Comparison of ENCODE assay signal across 8 cellular contexts in genomic region chr4:56434599-56435000, GRCh38. TPM values are rescaled to one million over a fixed set of nuclear protein-coding genes. Genes with fewer than 3 reads are reported as not detected.
A peak's percentile ranks its signal among the peaks of the same experiment; 100 is the strongest.
DNase-seq lines count a peak whose midpoint lies in the region; ATAC-seq and TF ChIP-seq lines count a peak whose summit lies in the region.

No MANE protein-coding gene starts in this region.

- H3K4me3 Mint-ChIP-seq in T-helper 17 cell = peak overlapping the region; percentile 98

- no peaks in the 10 kb centered on the region for H3K36me3 ChIP-seq in psoas muscle (ENCODE audit: insufficient read depth in 1 of 2, low read depth in 1 of 2)

- intact Hi-C loops in psoas muscle (cut with DNase I) = no loop called here

- no peak for TF ChIP-seq CTCF in psoas muscle (IDR thresholded peaks at IDR 0.05)

- H3K27me3 Mint-ChIP-seq in T-helper 17 cell = no peaks in the 10 kb centered on the region

- H3K9me3 ChIP-seq in T-helper 17 cell (ENCODE audit: control insufficient read depth, low read length, poor library complexity, severe bottlenecking) (no peaks in the 10 kb centered on the region), psoas muscle (no peaks in the 10 kb centered on the region)

- peaks cover 30% of the 10 kb centered on the region for H3K4me1 Mint-ChIP-seq in T-helper 17 cell

- H3K27ac Mint-ChIP-seq in T-helper 17 cell = no peak overlapping the region

- DNase-seq in COR-L47 (lab: John Stamatoyannopoulos, UW) (peak; percentile 71), T-helper 17 cell (no peak), fibroblast of peridontal ligament (ENCODE audit: extremely low read depth) (peak; percentile 32), psoas muscle (no peak), mucosa of gallbladder (ENCODE audit: low spot score) (no peak)
- no peak for DNase-seq in stimulated activated CD4-positive, alpha-beta T cell treated with anti-CD3 and anti-CD28 coated beads, Interleukin-2, amount 100 ng/mL, for 48 hours

- H3K4me3 ChIP-seq in psoas muscle = peak overlapping the region; percentile 85

- H3K27ac ChIP-seq in psoas muscle = peak overlapping the region; percentile 97

- WGBS in psoas muscle, 3 donors = 5 to 10% (median 5%) methylated on average over 9 of the region's 9 CpGs

- H3K36me3 Mint-ChIP-seq in T-helper 17 cell (ENCODE audit: low read depth) = peaks cover 6% of the 10 kb centered on the region

- peaks cover 12% of the 10 kb centered on the region for H3K4me1 ChIP-seq in psoas muscle

- H3K27me3 ChIP-seq in psoas muscle (ENCODE audit: insufficient read depth in 3 of 3, low read length in 2 of 3) = no peaks in the 10 kb centered on the region

- ATAC-seq in HG03196 (IDR thresholded peaks at IDR 0.05; ENCODE audit: unreplicated experiment) (peak; percentile 8), T-helper 17 cell (no peak), psoas muscle (no peak), HG03097 (IDR thresholded peaks at IDR 0.05; ENCODE audit: low FRiP score, unreplicated experiment) (no peak)

RNA-seq across cellular contexts. Expression of gene PPAT, which starts 0.8 kb away (rescaled TPM):
- total RNA-seq in T-helper 17 cell (1 to 10 TPM; 9.5 to 9.6 TPM), psoas muscle (1 to 10 TPM; 5.0 to 8.1 (median 6.6) TPM), mucosa of gallbladder (5.8 TPM)
- polyA plus RNA-seq in psoas muscle = 1 to 10 TPM; 1.8 to 8.1 (median 3.7) TPM

RNA-seq across cellular contexts. Expression of gene PAICS, which starts 1.5 kb away (rescaled TPM):
- total RNA-seq in T-helper 17 cell = 10 to 100 TPM; 27.1 to 29.8 TPM
- 10 to 100 TPM; 26.9 to 59.6 (median 36.5) TPM for total RNA-seq in psoas muscle
- 10 to 100 TPM; 33.9 to 66.9 (median 34.2) TPM for polyA plus RNA-seq in psoas muscle
- total RNA-seq in mucosa of gallbladder = 36.5 TPM

RNA-seq across cellular contexts. Expression of gene SRP72, which starts 32.8 kb away (rescaled TPM):
- 100 to 1,000 TPM; 110 to 133 TPM for total RNA-seq in T-helper 17 cell
- total RNA-seq in psoas muscle = 10 to 100 TPM; 38.4 to 68.0 (median 59.9) TPM
- polyA plus RNA-seq in psoas muscle = 10 to 100 TPM; 32.7 to 47.2 (median 40.3) TPM
- 65.7 TPM for total RNA-seq in mucosa of gallbladder

RNA-seq across cellular contexts. Expression of gene AASDH, which starts 47.3 kb away (rescaled TPM):
- total RNA-seq in T-helper 17 cell (10 to 100 TPM in 1 of 2 donors, 1 to 10 TPM in 1; 9.0 to 12.9 TPM), psoas muscle (1 to 10 TPM; 4.5 to 6.9 (median 5.9) TPM), mucosa of gallbladder (15.8 TPM)
- 1 to 10 TPM; 2.1 to 6.8 (median 3.5) TPM for polyA plus RNA-seq in psoas muscle

Comparison
In these comparisons a context has a peak if more than half of its experiments do, and no peak if none do; other contexts are left out.
1. DNase-seq: peak in COR-L47 (single experiment) and fibroblast of peridontal ligament (single experiment); none in T-helper 17 cell (0 of 3), psoas muscle (0 of 2), stimulated activated CD4-positive, alpha-beta T cell treated with anti-CD3 and anti-CD28 coated beads, Interleukin-2, amount 100 ng/mL, for 48 hours (0 of 2) and mucosa of gallbladder (single experiment).